Comparison of ENCODE assay signal across 1 cellular context in genomic region chr1:156928043-156928602, GRCh38.
TF ChIP-seq lines count a peak whose summit lies in the region.

No MANE protein-coding gene starts in this region.

TF ChIP-seq in HCT116, 20 proteins besides CTCF, POLR2A, EP300 and RAD21 (continued from another document):
- no peak for TF ChIP-seq EZH2phosphoT487 (IDR thresholded peaks at IDR 0.05; ENCODE audit: borderline replicate concordance)
- TF ChIP-seq FOSL1 (IDR thresholded peaks at IDR 0.05; ENCODE audit: low read depth), result no peak
- no peak for TF ChIP-seq SIN3A (IDR thresholded peaks at IDR 0.05; ENCODE audit: low read depth)
- no peak for TF ChIP-seq MAX (IDR thresholded peaks at IDR 0.05)
